ENCODE assay signal across 8 cellular contexts in genomic region chr17:22298484-22298951, GRCh38.
DNase-seq lines count a peak whose midpoint lies in the region; ATAC-seq and TF ChIP-seq lines count a peak whose summit lies in the region.
"Not testable (repeated sequence)": the region's sequence is repeated elsewhere in the genome, so short reads cannot be mapped to it uniquely, and the experiment has no call there.

No MANE protein-coding gene starts in this region.

- not testable (repeated sequence) for H3K27ac Mint-ChIP-seq in stimulated activated effector memory CD8-positive, alpha-beta T cell treated with anti-CD3 and anti-CD28 coated beads, Interleukin-12 subunit alpha, Interleukin-12 subunit beta, amount 100 ng/mL, for 72 hours

- not testable (repeated sequence) for H3K4me3 Mint-ChIP-seq in stimulated activated effector memory CD8-positive, alpha-beta T cell treated with anti-CD3 and anti-CD28 coated beads, Interleukin-12 subunit alpha, Interleukin-12 subunit beta, amount 100 ng/mL, for 72 hours

- peak overlapping the region; percentile 23 for H3K4me3 ChIP-seq in choroid plexus epithelial cell (ENCODE audit: low read depth, low read length)
- not testable (repeated sequence) for H3K4me3 ChIP-seq in heart right ventricle; right lobe of liver; aorta (ENCODE audit: low read length in 2 of 2)

- WGBS in heart right ventricle, 2 donors, result 86 to 89% methylated on average over 20 to 25 of the region's 33 CpGs
- 76% methylated on average over 8 of the region's 33 CpGs for whole genome bisulfite sequencing in right lobe of liver (ENCODE audit: insufficient coverage, low coverage, low lambda C conversion rate, missing lambda C conversion rate)
- WGBS in aorta, 2 donors, result 83 to 90% methylated on average over 22 to 27 of the region's 33 CpGs

- intact Hi-C loops in heart right ventricle (cut with DNase I); right lobe of liver (cut with DNase I); aorta (cut with DNase I): not testable (repeated sequence)

- TF ChIP-seq POLR2A in right lobe of liver (IDR thresholded peaks at IDR 0.05), result not testable (repeated sequence)

- H3K4me1 Mint-ChIP-seq in stimulated activated effector memory CD8-positive, alpha-beta T cell treated with anti-CD3 and anti-CD28 coated beads, Interleukin-12 subunit alpha, Interleukin-12 subunit beta, amount 100 ng/mL, for 72 hours, result not testable (repeated sequence)

- ATAC-seq in SK-N-SH treated with all-trans-retinoic acid at 6 μM for 48 hours (peak; percentile 96), heart right ventricle (peak in 7 of 8 donors; percentile 55 to 81 (median 60)), right lobe of liver (peak in 3 of 4 donors; percentile 58 to 90 (median 73)), aorta (ENCODE audit: low FRiP score) (peak; percentile 10)
- ATAC-seq in stimulated activated effector memory CD8-positive, alpha-beta T cell treated with anti-CD3 and anti-CD28 coated beads, Interleukin-12 subunit alpha, Interleukin-12 subunit beta, amount 100 ng/mL, for 72 hours, result peak; percentile 29

- peaks cover 0 to 40% (median 0%) of the 10 kb centered on the region in 11 donors for H3K9me3 ChIP-seq in heart right ventricle
- not testable (repeated sequence) for H3K9me3 ChIP-seq in right lobe of liver; aorta (ENCODE audit: control insufficient read depth, low read length)

- peak; percentile 46 for DNase-seq in HT1080 (ENCODE audit: low read depth)
- DNase-seq in NCI-H748 (lab: John Stamatoyannopoulos, UW; ENCODE audit: unreplicated experiment), result peak; percentile 84
- DNase-seq in choroid plexus epithelial cell (ENCODE audit: low read depth); heart right ventricle; right lobe of liver; stimulated activated effector memory CD8-positive, alpha-beta T cell treated with anti-CD3 and anti-CD28 coated beads, Interleukin-12 subunit alpha, Interleukin-12 subunit beta, amount 100 ng/mL, for 72 hours (ENCODE audit: low spot score in 2 of 2); aorta: not testable (repeated sequence)

- not testable (repeated sequence) for H3K27ac ChIP-seq in heart right ventricle; right lobe of liver; aorta (ENCODE audit: low read depth in 1 of 2, low read length in 2 of 2)

- not testable (repeated sequence) for H3K36me3 Mint-ChIP-seq in stimulated activated effector memory CD8-positive, alpha-beta T cell treated with anti-CD3 and anti-CD28 coated beads, Interleukin-12 subunit alpha, Interleukin-12 subunit beta, amount 100 ng/mL, for 72 hours

- H3K36me3 ChIP-seq in heart right ventricle; right lobe of liver; aorta (ENCODE audit: control insufficient read depth in 1 of 2, insufficient read depth in 2 of 2, low read length in 1 of 2): not testable (repeated sequence)

- not testable (repeated sequence) for H3K27me3 ChIP-seq in heart right ventricle; right lobe of liver; aorta (ENCODE audit: control insufficient read depth in 1 of 2, insufficient read depth in 2 of 2, low read length in 1 of 2)

- not testable (repeated sequence) for TF ChIP-seq CTCF in choroid plexus epithelial cell (conservative IDR thresholded peaks at IDR 0.05; ENCODE audit: low read depth, low read length); heart right ventricle (IDR thresholded peaks at IDR 0.05); right lobe of liver (IDR thresholded peaks at IDR 0.05)

- H3K4me1 ChIP-seq in heart right ventricle; right lobe of liver; aorta (ENCODE audit: control insufficient read depth in 1 of 2, insufficient read depth in 2 of 2, low read length in 2 of 2): not testable (repeated sequence)

- H3K9me3 Mint-ChIP-seq in stimulated activated effector memory CD8-positive, alpha-beta T cell treated with anti-CD3 and anti-CD28 coated beads, Interleukin-12 subunit alpha, Interleukin-12 subunit beta, amount 100 ng/mL, for 72 hours, result peaks cover 18% of the 10 kb centered on the region

Comparison
In these comparisons a context has a peak if more than half of its experiments do, and no peak if none do; other contexts are left out.
1. ATAC-seq: peak in every context shown above with its lines; median percentile 96 in SK-N-SH treated with all-trans-retinoic acid at 6 μM for 48 hours; 73 in right lobe of liver; 60 in heart right ventricle; 29 in stimulated activated effector memory CD8-positive, alpha-beta T cell treated with anti-CD3 and anti-CD28 coated beads, Interleukin-12 subunit alpha, Interleukin-12 subunit beta, amount 100 ng/mL, for 72 hours; 10 in aorta.